7 cellular contexts compared by ENCODE assay signal in the genomic region with DNA sequence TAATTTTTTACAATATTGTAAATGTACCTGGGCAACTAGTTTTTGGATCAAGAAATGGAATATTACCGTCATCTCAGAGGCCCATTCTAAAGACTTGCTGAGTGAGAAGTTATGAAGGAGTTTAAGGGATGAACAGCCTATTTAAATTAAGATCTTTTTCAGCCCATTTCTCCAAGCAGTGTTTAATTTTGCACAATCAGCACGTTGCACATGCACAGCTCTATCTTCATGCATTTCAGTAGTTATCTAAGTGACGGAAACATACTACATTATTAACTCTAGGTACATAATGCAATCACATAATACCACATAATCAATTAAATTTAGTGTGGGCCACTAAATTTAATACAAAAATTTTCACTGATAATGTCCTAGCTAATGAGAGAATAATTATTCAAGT.
"Had no signal": no experiment of that assay in that cellular context is flagged by ENCODE, and none has a peak within 500 bp of the region (broad histone marks: within the 10 kb centered on the region; RNA-seq: fewer than 3 reads in every experiment).

No MANE protein-coding gene starts in this region.

- ATAC-seq: GM12878 had no signal

- DNase-seq: GDM1, GF-D8 had no signal

- FAIRE-seq: GM12878, GM12891, GM12892, GM18507, GM19239 had no signal

- H3K4me3 ChIP-seq: GM12878 had no signal
